Comparison of ENCODE assay signal across 1 cellular context in genomic region chr15:71679223-71680078, GRCh38.
TF ChIP-seq lines count a peak whose summit lies in the region.

No MANE protein-coding gene starts in this region.

TF ChIP-seq in SK-N-SH, 30 proteins besides CTCF, POLR2A, EP300 and RAD21 (continued from another document):
- no peak for TF ChIP-seq MEF2A (IDR thresholded peaks at IDR 0.05; ENCODE audit: borderline replicate concordance, low read depth)
- no peak for TF ChIP-seq FOXJ3 (CRISPR knock-in tag; IDR thresholded peaks at IDR 0.05)
- peak; percentile 61 for TF ChIP-seq JUND (IDR thresholded peaks at IDR 0.05)
- peak; percentile 33; the same call in 1 of the 2 replicates for TF ChIP-seq TAF1 (IDR thresholded peaks at IDR 0.05; ENCODE audit: borderline replicate concordance, low read depth, low read length)
- no peak for TF ChIP-seq USF2 (IDR thresholded peaks at IDR 0.05; ENCODE audit: borderline replicate concordance, low read depth, low read length)
- TF ChIP-seq MXI1 (IDR thresholded peaks at IDR 0.05; ENCODE audit: low read depth, low read length), result no peak
- peak; percentile 87 for TF ChIP-seq TCF12 (IDR thresholded peaks at IDR 0.05)
- no peak for TF ChIP-seq EZH2phosphoT487 (IDR thresholded peaks at IDR 0.05; ENCODE audit: borderline replicate concordance, low read depth)
- TF ChIP-seq RCOR1 (IDR thresholded peaks at IDR 0.05; ENCODE audit: low read length), result no peak
- TF ChIP-seq FOXM1 (IDR thresholded peaks at IDR 0.05; ENCODE audit: low read depth), result 0 out of 2 replicates have a peak, but pooled peaks have one; percentile 46
- TF ChIP-seq RFX5 (IDR thresholded peaks at IDR 0.05; ENCODE audit: low read length), result no peak
- TF ChIP-seq GABPA (IDR thresholded peaks at IDR 0.05; ENCODE audit: low read depth), result no peak
- no peak for TF ChIP-seq SIN3A (IDR thresholded peaks at IDR 0.05; ENCODE audit: borderline replicate concordance, low read depth, low read length)
- TF ChIP-seq IRF3 (IDR thresholded peaks at IDR 0.05; ENCODE audit: low read depth, low read length), result no peak
- TF ChIP-seq NRF1 (IDR thresholded peaks at IDR 0.05; ENCODE audit: low read depth, low read length), result no peak
